In genomic region chr6:13573669-13574110, GRCh38 we compare ENCODE assay signal across 8 cellular contexts. TPM values are rescaled to one million over a fixed set of nuclear protein-coding genes. Genes with fewer than 3 reads are reported as not detected.
DNase-seq lines count a peak whose midpoint lies in the region; ATAC-seq and TF ChIP-seq lines count a peak whose summit lies in the region.

No MANE protein-coding gene starts in this region.

- H3K27ac Mint-ChIP-seq in activated naive CD8-positive, alpha-beta T cell: peak overlapping the region; percentile 87

- H2AFZ ChIP-seq in Loucy (ENCODE audit: low read length) (peak overlapping the region; percentile 61; the same call in 1 of the 2 replicates), parathyroid adenoma (peak overlapping the region; percentile 93)

- H3K4me2 ChIP-seq in Loucy (ENCODE audit: low read depth, low read length, poor library complexity, severe bottlenecking) (peak overlapping the region; percentile 99), parathyroid adenoma (ENCODE audit: low read length) (peak overlapping the region; percentile 91)

- DNase-seq in ELR (ENCODE audit: low read depth): peak; percentile 74
- DNase-seq in left cardiac atrium: peak; percentile 54
- DNase-seq in COR-L47 (lab: John Stamatoyannopoulos, UW): no peak
- DNase-seq in NCI-H128 (lab: John Stamatoyannopoulos, UW; ENCODE audit: unreplicated experiment): no peak

- H3K79me2 ChIP-seq in Loucy (ENCODE audit: insufficient read depth, low read length): peaks cover 17% of the 10 kb centered on the region
- peaks cover 5% of the 10 kb centered on the region for H3K79me2 ChIP-seq in parathyroid adenoma

- H3K9me3 ChIP-seq in Loucy (ENCODE audit: insufficient read depth, low read depth, low read length): no peaks in the 10 kb centered on the region
- no peaks in the 10 kb centered on the region for H3K9me3 ChIP-seq in parathyroid adenoma (ENCODE audit: control insufficient read depth, low read length)

- H3K4me1 Mint-ChIP-seq in activated naive CD8-positive, alpha-beta T cell (ENCODE audit: low read depth): peaks cover 17% of the 10 kb centered on the region

- peak overlapping the region; percentile 98 for H3K27ac ChIP-seq in parathyroid adenoma

- peak overlapping the region; percentile 84 for H3K4me3 Mint-ChIP-seq in activated naive CD8-positive, alpha-beta T cell

- no peaks in the 10 kb centered on the region for H3K9me3 Mint-ChIP-seq in activated naive CD8-positive, alpha-beta T cell (ENCODE audit: low read depth)

- no peak for TF ChIP-seq CTCF in Loucy (conservative IDR thresholded peaks at IDR 0.05; ENCODE audit: low read length)
- TF ChIP-seq CTCF in parathyroid adenoma (IDR thresholded peaks at IDR 0.05): no peak

- H3K9me2 ChIP-seq in Loucy (replicated peaks; ENCODE audit: low read depth, low read length): no peaks in the 10 kb centered on the region

- peaks cover 15% of the 10 kb centered on the region for H3K4me1 ChIP-seq in Loucy (ENCODE audit: insufficient read depth, low read length, poor library complexity, severe bottlenecking)
- peaks cover 9% of the 10 kb centered on the region for H3K4me1 ChIP-seq in parathyroid adenoma

- H3F3A ChIP-seq in Loucy (ENCODE audit: low read depth): no peaks in the 10 kb centered on the region

- H3K36me3 ChIP-seq in Loucy (ENCODE audit: insufficient read depth, low read length): no peaks in the 10 kb centered on the region
- H3K36me3 ChIP-seq in parathyroid adenoma (ENCODE audit: control insufficient read depth, insufficient read depth, low read length): no peaks in the 10 kb centered on the region

- H3K27me3 ChIP-seq in Loucy (ENCODE audit: insufficient read depth, low read length, poor library complexity, severe bottlenecking) (no peaks in the 10 kb centered on the region), parathyroid adenoma (ENCODE audit: control insufficient read depth, insufficient read depth, low read length) (no peaks in the 10 kb centered on the region)

- no peaks in the 10 kb centered on the region for H3K27me3 Mint-ChIP-seq in activated naive CD8-positive, alpha-beta T cell

- H3K9ac ChIP-seq in Loucy (ENCODE audit: low read depth, low read length, poor library complexity, severe bottlenecking) (peak overlapping the region; percentile 89), parathyroid adenoma (no peak overlapping the region)

- H3K36me3 Mint-ChIP-seq in activated naive CD8-positive, alpha-beta T cell: no peaks in the 10 kb centered on the region

- H4K20me1 ChIP-seq in Loucy (ENCODE audit: insufficient read depth, low read length, poor library complexity, severe bottlenecking): no peaks in the 10 kb centered on the region

- intact Hi-C loops in left cardiac atrium (cut with DNase I): loop anchor here in 1 of 2 donors (10.0 kb wide), 1 partner anchor 89 kb away; the partner anchor contains the start of gene GFOD1

- peak in 1 of 2 donors; percentile 11 for ATAC-seq in left cardiac atrium
- no peak for ATAC-seq in HG03442 (IDR thresholded peaks at IDR 0.05; ENCODE audit: unreplicated experiment)

- peak overlapping the region; percentile 78 for H3K4me3 ChIP-seq in Loucy (ENCODE audit: low read length, poor library complexity, severe bottlenecking)
- H3K4me3 ChIP-seq in parathyroid adenoma (ENCODE audit: low read depth, low read length): peak overlapping the region; percentile 98

RNA-seq across cellular contexts. Expression of gene SIRT5, which starts 0.7 kb away (rescaled TPM):
- 10 to 100 TPM; 24.3 to 37.6 TPM for total RNA-seq in left cardiac atrium

RNA-seq across cellular contexts. Expression of gene NOL7, which starts 41.4 kb away (rescaled TPM):
- total RNA-seq in left cardiac atrium: 10 to 100 TPM; 41.4 to 50.5 TPM

Comparison
In these comparisons a context has a peak if more than half of its experiments do, and no peak if none do; other contexts are left out.
1. DNase-seq: peak in ELR (single experiment) and left cardiac atrium (single experiment); none in COR-L47 (single experiment) and NCI-H128 (single experiment).